ENCODE assay signal across 1 cellular context in genomic region chr3:119498188-119498987, GRCh38.
A peak's percentile ranks its signal among the peaks of the same experiment; 100 is the strongest.
TF ChIP-seq lines count a peak whose summit lies in the region.

TSS of gene TIMMDC1 (plus strand) at chr3:119498547. CDS start at chr3:119498734, 187 bp downstream.

TF ChIP-seq in SK-N-SH, 30 proteins besides CTCF, POLR2A, EP300 and RAD21 (continued from another document):
- TF ChIP-seq USF1 (IDR thresholded peaks at IDR 0.05; ENCODE audit: borderline replicate concordance, low read depth) (0 out of 2 replicates have a peak, but pooled peaks have one; percentile 25), FOSL2 (IDR thresholded peaks at IDR 0.05; ENCODE audit: borderline replicate concordance, low read depth) (no peak), PBX3 (IDR thresholded peaks at IDR 0.05) (no peak), SMC3 (IDR thresholded peaks at IDR 0.05; ENCODE audit: low read depth, low read length) (peak; percentile 6; the same call in 1 of the 2 replicates), SIN3A (IDR thresholded peaks at IDR 0.05; ENCODE audit: borderline replicate concordance, low read depth, low read length) (peak; percentile 61; the same call in 1 of the 2 replicates)
